ENCODE assay signal across 8 cellular contexts in genomic region chr18:49768051-49768391, GRCh38. TPM values are rescaled to one million over a fixed set of nuclear protein-coding genes. Genes with fewer than 3 reads are reported as not detected.
A peak's percentile ranks its signal among the peaks of the same experiment; 100 is the strongest.
DNase-seq lines count a peak whose midpoint lies in the region; ATAC-seq and TF ChIP-seq lines count a peak whose summit lies in the region.

No MANE protein-coding gene starts in this region.

- H3K9me3 Mint-ChIP-seq in chondrocyte (ENCODE audit: low read depth) = no peaks in the 10 kb centered on the region

- no peak overlapping the region for H2BK120ac ChIP-seq in mesenchymal stem cell (ENCODE audit: low read depth, low read length)

- H3K27ac ChIP-seq in mesenchymal stem cell (ENCODE audit: low read length, poor library complexity, severe bottlenecking) = no peak overlapping the region

- no peak overlapping the region for H3K23ac ChIP-seq in mesenchymal stem cell (ENCODE audit: low read length in 2 of 2)

- no peak overlapping the region for H3K18ac ChIP-seq in mesenchymal stem cell (ENCODE audit: low read depth in 1 of 2, low read length in 2 of 2)

- no peak overlapping the region for H3K4me2 ChIP-seq in mesenchymal stem cell (ENCODE audit: low read length, poor library complexity, severe bottlenecking)

- no peak overlapping the region for H3K4me3 ChIP-seq in mesenchymal stem cell (ENCODE audit: insufficient read depth in 1 of 2, low read depth in 1 of 2, low read length in 2 of 2)

- no peak overlapping the region for H2BK15ac ChIP-seq in mesenchymal stem cell (ENCODE audit: low read depth, poor library complexity, severe bottlenecking)

- no peaks in the 10 kb centered on the region for H3K27me3 ChIP-seq in mesenchymal stem cell (ENCODE audit: control insufficient read depth in 1 of 2, insufficient read depth in 1 of 2, low read length in 2 of 2)

- no peak overlapping the region for H3K14ac ChIP-seq in mesenchymal stem cell (ENCODE audit: low read length in 2 of 2)

- H3K9ac ChIP-seq in mesenchymal stem cell (ENCODE audit: low read length) = no peak overlapping the region

- H3K36me3 ChIP-seq in mesenchymal stem cell (ENCODE audit: control insufficient read depth in 1 of 2, insufficient read depth in 2 of 2, low read depth in 1 of 2, low read length in 2 of 2) = no peaks in the 10 kb centered on the region

- no peaks in the 10 kb centered on the region for H3K9me3 ChIP-seq in mesenchymal stem cell (ENCODE audit: control insufficient read depth, low read length)

- no peak overlapping the region for H3K27ac Mint-ChIP-seq in chondrocyte (ENCODE audit: unreplicated experiment)

- peak; percentile 78 for TF ChIP-seq CTCF in chondrocyte (IDR thresholded peaks at IDR 0.05)

- peaks cover 8% of the 10 kb centered on the region for H3K4me1 ChIP-seq in mesenchymal stem cell (ENCODE audit: control insufficient read depth, insufficient read depth, low read depth, low read length)

- H2BK12ac ChIP-seq in mesenchymal stem cell (ENCODE audit: low read length in 2 of 2) = no peak overlapping the region

- H3K36me3 Mint-ChIP-seq in chondrocyte (ENCODE audit: low read depth) = no peaks in the 10 kb centered on the region

- no peak overlapping the region for H4K91ac ChIP-seq in mesenchymal stem cell (ENCODE audit: low read length)

- H3K27me3 Mint-ChIP-seq in chondrocyte (ENCODE audit: low read depth) = peaks cover 2% of the 10 kb centered on the region

- H3K4me3 Mint-ChIP-seq in chondrocyte (ENCODE audit: unreplicated experiment) = no peak overlapping the region

- H3K4ac ChIP-seq in mesenchymal stem cell (ENCODE audit: low read depth in 1 of 2, low read length in 2 of 2) = no peak overlapping the region

- peak; percentile 29 for DNase-seq in NCI-H1436 (lab: John Stamatoyannopoulos, UW)
- no peak for DNase-seq in NCI-H1436 treated with DMSO at 0.1 percent for 48 hours (lab: John Stamatoyannopoulos, UW)
- DNase-seq in NCI-H510A (lab: John Stamatoyannopoulos, UW) = peak; percentile 2
- DNase-seq in chondrocyte (ENCODE audit: low spot score) = no peak
- DNase-seq in mesenchymal stem cell = peak; percentile 62
- DNase-seq in superior temporal gyrus (ENCODE audit: extremely low spot score) = no peak
- no peak for DNase-seq in NK-92 treated with Interleukin-12 subunit alpha and Interleukin-12 subunit beta, amount 100 ng/mL, for 24 hours (lab: John Stamatoyannopoulos, UW)

- no peak overlapping the region for H2BK5ac ChIP-seq in mesenchymal stem cell (ENCODE audit: low read depth, low read length, poor library complexity, severe bottlenecking)

- H3K4me1 Mint-ChIP-seq in chondrocyte (ENCODE audit: low read depth) = peaks cover 8% of the 10 kb centered on the region

- no peak overlapping the region for H2AK5ac ChIP-seq in mesenchymal stem cell (ENCODE audit: low read length, severe bottlenecking)

- no CpG with 5 or more reads among the region's 5 CpGs for WGBS in mesenchymal stem cell

- no peak overlapping the region for H2AFZ ChIP-seq in mesenchymal stem cell (ENCODE audit: low read depth, low read length)

- H3K79me1 ChIP-seq in mesenchymal stem cell (replicated peaks; ENCODE audit: low read length, poor library complexity, severe bottlenecking) = no peaks in the 10 kb centered on the region

- no peak for ATAC-seq in HG02970 (IDR thresholded peaks at IDR 0.05; ENCODE audit: low FRiP score, unreplicated experiment)

- H4K8ac ChIP-seq in mesenchymal stem cell (ENCODE audit: low read length) = no peak overlapping the region

RNA-seq across cellular contexts. Expression of gene ACAA2, which starts 45.3 kb away (rescaled TPM):
- total RNA-seq in chondrocyte = 55.5 to 70.1 TPM (median 60.3 TPM) in 3 replicates
- polyA plus RNA-seq in mesenchymal stem cell (2013, experiment 1 of 2) = 34.3 TPM
- polyA plus RNA-seq in mesenchymal stem cell (2013, experiment 2 of 2) = 35.9 TPM

Comparison
In these comparisons a context has a peak if more than half of its experiments do, and no peak if none do; other contexts are left out.
1. DNase-seq: peak in NCI-H1436 (single experiment), NCI-H510A (single experiment) and mesenchymal stem cell (single experiment); none in NCI-H1436 treated with DMSO at 0.1 percent for 48 hours (single experiment), chondrocyte (single experiment), superior temporal gyrus (single experiment) and NK-92 treated with Interleukin-12 subunit alpha and Interleukin-12 subunit beta, amount 100 ng/mL, for 24 hours (single experiment).